14 cellular contexts compared by ENCODE assay signal in the genomic region with DNA sequence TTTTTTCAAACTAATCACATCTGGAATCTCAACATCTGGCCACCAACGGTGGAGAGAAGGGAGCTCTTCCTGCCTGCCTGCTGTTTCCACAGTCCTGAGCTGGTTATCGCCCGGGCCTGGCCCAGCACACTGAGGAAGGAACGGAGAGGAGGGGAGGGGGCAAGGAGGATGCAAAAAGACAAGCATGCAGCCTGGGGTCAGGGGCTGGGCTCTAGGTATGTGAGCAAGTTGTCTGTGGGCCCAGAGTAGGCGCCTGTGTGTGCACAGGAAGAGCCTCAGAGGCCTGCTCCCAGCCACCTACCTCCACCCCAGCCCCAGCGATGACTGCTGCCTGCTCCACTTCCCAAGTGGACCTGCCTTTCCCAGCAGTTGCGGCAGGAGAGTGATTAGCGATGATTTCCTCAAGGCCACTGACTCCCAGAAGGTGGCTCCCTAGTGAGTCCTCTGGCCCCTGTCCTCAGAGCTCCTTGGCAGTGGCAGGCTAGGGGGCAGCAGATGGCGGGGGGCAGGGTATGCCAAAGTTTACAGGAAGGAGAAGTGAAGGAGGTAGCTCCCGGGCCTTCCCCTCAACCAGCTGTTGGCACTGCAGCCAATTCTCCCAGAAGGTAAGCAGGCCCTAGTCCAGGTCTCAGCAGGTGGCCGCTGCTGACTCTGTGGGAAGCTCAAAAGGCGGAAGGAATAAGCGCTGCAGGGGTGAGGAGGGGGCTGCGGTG. TPM values are rescaled to one million over a fixed set of nuclear protein-coding genes. Genes with fewer than 3 reads are reported as not detected.
A peak's percentile ranks its signal among the peaks of the same experiment; 100 is the strongest.
DNase-seq lines count a peak whose midpoint lies in the region; ATAC-seq, FAIRE-seq and TF ChIP-seq lines count a peak whose summit lies in the region.
"Had no signal": no experiment of that assay in that cellular context is flagged by ENCODE, and none has a peak within 500 bp of the region (broad histone marks: within the 10 kb centered on the region; RNA-seq: fewer than 3 reads in every experiment).

No MANE protein-coding gene starts in this region.

- no peaks in the 10 kb centered on the region for H3K27me3 ChIP-seq in BLaER1 treated with 17β-estradiol and CSF1 and Interleukin-3, amounts not matched to agents 10 nM and 100 nM
- no peaks in the 10 kb centered on the region for H3K27me3 ChIP-seq in ascending aorta
- H3K27me3 ChIP-seq: Peyer's patch, right lobe of liver, tibial artery had no signal

- H3K36me3 ChIP-seq in BLaER1 treated with 17β-estradiol and CSF1 and Interleukin-3, amounts not matched to agents 10 nM and 100 nM = peaks cover 0 to 7% (median 0%) of the 10 kb centered on the region in 11 experiments; a peak in 2 of 22 replicates
- no peaks in the 10 kb centered on the region for H3K36me3 ChIP-seq in kidney (ENCODE audit: control insufficient read depth in 1 of 2, insufficient read depth in 2 of 2, low read length in 2 of 2)
- no peaks in the 10 kb centered on the region for H3K36me3 ChIP-seq in ascending aorta
- H3K36me3 ChIP-seq: HAP-1, Peyer's patch had no signal

- H3K4me1 ChIP-seq in BLaER1 treated with 17β-estradiol and CSF1 and Interleukin-3, amounts not matched to agents 10 nM and 100 nM = peaks cover 8 to 78% (median 63%) of the 10 kb centered on the region in 10 experiments
- H3K4me1 ChIP-seq in kidney (ENCODE audit: control insufficient read depth in 1 of 2, insufficient read depth in 1 of 2, low read depth in 1 of 2, low read length in 2 of 2) (no peaks in the 10 kb centered on the region), ascending aorta (no peaks in the 10 kb centered on the region)
- H3K4me1 ChIP-seq: HAP-1, tibial artery had no signal

- H3K27ac ChIP-seq in BLaER1 treated with 17β-estradiol and CSF1 and Interleukin-3, amounts not matched to agents 10 nM and 100 nM = no peak overlapping the region
- H3K27ac ChIP-seq in kidney (ENCODE audit: low read depth in 2 of 2, low read length in 2 of 2) (no peak overlapping the region), ascending aorta (no peak overlapping the region)
- H3K27ac ChIP-seq: C4-2B, Peyer's patch, tibial artery had no signal

- in situ Hi-C loops in KBM-7 (cut with MboI; ENCODE audit: low pct_unique_long_range_greater_than_20kb, low sequenced_read_pairs) = no loop called here

- ATAC-seq in HG02885 (IDR thresholded peaks at IDR 0.05; ENCODE audit: poor library complexity, unreplicated experiment) (no peak), GM18867 (IDR thresholded peaks at IDR 0.05; ENCODE audit: unreplicated experiment) (no peak)

- FAIRE-seq in kidney (lab: Jason Lieb, UNC) = no peak
- FAIRE-seq: TTC549 had no signal

- peak overlapping the region in 9 of 11 experiments; percentile 43 to 98 (median 57); a peak in 17 of 22 replicates for H3K4me2 ChIP-seq in BLaER1 treated with 17β-estradiol and CSF1 and Interleukin-3, amounts not matched to agents 10 nM and 100 nM

- H3K9ac ChIP-seq in BLaER1 treated with 17β-estradiol and CSF1 and Interleukin-3, amounts not matched to agents 10 nM and 100 nM = no peak overlapping the region
- no peak overlapping the region for H3K9ac ChIP-seq in kidney (ENCODE audit: low read length in 2 of 2)

- no peaks in the 10 kb centered on the region for H3K9me3 ChIP-seq in BLaER1 treated with 17β-estradiol and CSF1 and Interleukin-3, amounts not matched to agents 10 nM and 100 nM (replicated peaks in 1 of 11)
- H3K9me3 ChIP-seq in kidney (ENCODE audit: control insufficient read depth in 1 of 2, low read length in 2 of 2) = no peaks in the 10 kb centered on the region
- H3K9me3 ChIP-seq in ascending aorta = no peaks in the 10 kb centered on the region
- H3K9me3 ChIP-seq: HAP-1, Peyer's patch, right lobe of liver, tibial artery had no signal

- DNase-seq in KBM-7 = peak; percentile 23
- peak; percentile 87 for DNase-seq in SHP77 treated with DMSO at 0.1 percent for 48 hours (lab: John Stamatoyannopoulos, UW)
- peak; percentile 62 for DNase-seq in kidney
- no peak for DNase-seq in glomerular visceral epithelial cell (ENCODE audit: extremely low spot score)
- DNase-seq in ascending aorta (ENCODE audit: low spot score in 2 of 2) = no peak
- DNase-seq: Peyer's patch, right lobe of liver, tibial artery had no signal

- H3K4me3 ChIP-seq in BLaER1 treated with 17β-estradiol and CSF1 and Interleukin-3, amounts not matched to agents 10 nM and 100 nM = no peak overlapping the region
- H3K4me3 ChIP-seq in kidney (ENCODE audit: low read length in 2 of 2) = no peak overlapping the region
- no peak overlapping the region for H3K4me3 ChIP-seq in ascending aorta
- H3K4me3 ChIP-seq: HAP-1, Peyer's patch, right lobe of liver, tibial artery had no signal

- intact Hi-C loops in kidney (cut with DNase I) = no loop called here
- intact Hi-C loops in ascending aorta (cut with DNase I) = no loop called here

- TF ChIP-seq CTCF in kidney (IDR thresholded peaks at IDR 0.05; ENCODE audit: borderline replicate concordance, extremely low read depth, insufficient read depth) = no peak
- TF ChIP-seq CTCF in ascending aorta (IDR thresholded peaks at IDR 0.05) = no peak

- peaks cover 0 to 81% (median 21%) of the 10 kb centered on the region in 11 experiments; a peak in 14 of 22 replicates for H4K20me1 ChIP-seq in BLaER1 treated with 17β-estradiol and CSF1 and Interleukin-3, amounts not matched to agents 10 nM and 100 nM

RNA-seq across cellular contexts. Expression of a gene that starts 27.0 kb away (rescaled TPM):
- total RNA-seq in kidney (147 TPM), ascending aorta (293 TPM)
- 103 TPM for polyA plus RNA-seq in kidney (ENCODE audit: insufficient read depth, low read depth, low replicate concordance)

RNA-seq across cellular contexts. Expression of a gene that starts 46.4 kb away (rescaled TPM):
- total RNA-seq in kidney (20.8 TPM), ascending aorta (16.9 TPM)
- 24.5 TPM for polyA plus RNA-seq in kidney (ENCODE audit: insufficient read depth, low read depth, low replicate concordance)

Comparison
In these comparisons a context has a peak if more than half of its experiments do, and no peak if none do; other contexts are left out.
1. DNase-seq: peak in KBM-7 (single experiment), SHP77 treated with DMSO at 0.1 percent for 48 hours (single experiment) and kidney (single experiment); none in glomerular visceral epithelial cell (single experiment) and ascending aorta (0 of 2).